Comparison of ENCODE assay signal across 7 cellular contexts in the genomic region with DNA sequence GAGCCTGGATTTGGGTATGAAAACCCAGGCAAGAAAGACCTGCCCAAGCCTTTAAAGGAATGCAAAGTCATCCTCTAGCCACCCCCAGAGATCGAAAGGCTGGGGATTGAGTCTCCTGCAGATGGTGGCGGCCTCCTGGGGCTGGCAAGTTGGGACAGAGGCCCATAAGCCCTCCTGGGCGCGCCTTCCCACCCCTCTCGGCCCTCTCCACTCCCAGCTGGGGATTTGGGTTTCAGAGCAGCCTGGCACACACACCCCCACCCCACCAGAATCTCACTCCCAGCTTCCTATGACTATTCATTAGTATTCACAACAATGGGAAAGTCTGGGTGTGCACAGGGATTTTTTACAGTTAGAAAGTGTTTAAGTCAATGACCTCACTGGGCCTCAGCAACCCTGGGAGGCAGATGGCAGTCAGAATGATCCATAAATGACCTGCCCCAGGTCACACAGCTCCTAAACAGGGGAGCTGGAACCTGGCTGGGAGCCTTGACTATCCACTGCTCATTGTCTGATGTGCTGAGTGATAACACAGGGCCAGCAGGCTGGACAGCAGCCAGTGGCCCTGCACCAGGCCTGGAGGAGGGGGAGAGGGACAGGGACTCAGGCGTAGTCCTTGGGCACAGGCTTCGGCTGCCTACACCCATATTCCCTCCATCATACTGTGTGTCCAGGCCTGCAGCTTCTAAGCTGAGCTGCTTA. TPM values are rescaled to one million over a fixed set of nuclear protein-coding genes. Genes with fewer than 3 reads are reported as not detected.
DNase-seq lines count a peak whose midpoint lies in the region; ATAC-seq and TF ChIP-seq lines count a peak whose summit lies in the region.
"Had no signal": no experiment of that assay in that cellular context is flagged by ENCODE, and none has a peak within 500 bp of the region (broad histone marks: within the 10 kb centered on the region; RNA-seq: fewer than 3 reads in every experiment).

No MANE protein-coding gene starts in this region.

- H3K9me3 Mint-ChIP-seq in progenitor cell of endocrine pancreas (ENCODE audit: low read depth) = no peaks in the 10 kb centered on the region

- H3K27me3 Mint-ChIP-seq in progenitor cell of endocrine pancreas = no peaks in the 10 kb centered on the region

- peaks cover 70% of the 10 kb centered on the region for H3K4me1 Mint-ChIP-seq in progenitor cell of endocrine pancreas (ENCODE audit: low read depth)

- H3K4me3 Mint-ChIP-seq in progenitor cell of endocrine pancreas (ENCODE audit: low read depth) = peak overlapping the region; percentile 37

- no peak for TF ChIP-seq CTCF in progenitor cell of endocrine pancreas (IDR thresholded peaks at IDR 0.05; ENCODE audit: unreplicated experiment)

- peaks cover 2% of the 10 kb centered on the region for H3K36me3 Mint-ChIP-seq in progenitor cell of endocrine pancreas (ENCODE audit: insufficient read depth)

- ATAC-seq in GM19023 (IDR thresholded peaks at IDR 0.05; ENCODE audit: unreplicated experiment) (no peak), HG03135 (IDR thresholded peaks at IDR 0.05; ENCODE audit: unreplicated experiment) (no peak)

- H3K27ac Mint-ChIP-seq in progenitor cell of endocrine pancreas = peak overlapping the region; percentile 95

- peak; percentile 84 for DNase-seq in NCI-H2171 (lab: John Stamatoyannopoulos, UW)
- DNase-seq in dermis blood vessel endothelial cell = peak; percentile 33
- no peak for DNase-seq in progenitor cell of endocrine pancreas (ENCODE audit: low spot score, unreplicated experiment)
- DNase-seq in NCI-H187 (lab: John Stamatoyannopoulos, UW) = no peak

RNA-seq across cellular contexts. Expression of a gene that starts 12.1 kb away (rescaled TPM):
- total RNA-seq in dermis blood vessel endothelial cell (10.4 and 22.5 TPM in 2 replicates), progenitor cell of endocrine pancreas (135 and 143 TPM in 2 replicates)

RNA-seq across cellular contexts. Expression of a gene that starts 15.6 kb away (rescaled TPM):
- total RNA-seq in dermis blood vessel endothelial cell = 29.9 and 37.6 TPM in 2 replicates
- total RNA-seq in progenitor cell of endocrine pancreas = 59.6 and 60.2 TPM in 2 replicates

RNA-seq across cellular contexts. Expression of a gene that starts 23.5 kb away (rescaled TPM):
- total RNA-seq in dermis blood vessel endothelial cell = 0.17 and 0.37 TPM in 2 replicates
- total RNA-seq in progenitor cell of endocrine pancreas = 3.2 TPM in 2 replicates

RNA-seq across cellular contexts. Expression of a gene that starts 47.8 kb away (rescaled TPM):
- total RNA-seq in dermis blood vessel endothelial cell = not detected in 2 replicates
- total RNA-seq in progenitor cell of endocrine pancreas = not detected in 2 replicates
- total RNA-seq: lung microvascular endothelial cell had no signal

Comparison
In these comparisons a context has a peak if more than half of its experiments do, and no peak if none do; other contexts are left out.
1. DNase-seq: peak in NCI-H2171 (single experiment) and dermis blood vessel endothelial cell (single experiment); none in progenitor cell of endocrine pancreas (single experiment) and NCI-H187 (0 of 2).